ENCODE assay signal across 1 cellular context in the genomic region with DNA sequence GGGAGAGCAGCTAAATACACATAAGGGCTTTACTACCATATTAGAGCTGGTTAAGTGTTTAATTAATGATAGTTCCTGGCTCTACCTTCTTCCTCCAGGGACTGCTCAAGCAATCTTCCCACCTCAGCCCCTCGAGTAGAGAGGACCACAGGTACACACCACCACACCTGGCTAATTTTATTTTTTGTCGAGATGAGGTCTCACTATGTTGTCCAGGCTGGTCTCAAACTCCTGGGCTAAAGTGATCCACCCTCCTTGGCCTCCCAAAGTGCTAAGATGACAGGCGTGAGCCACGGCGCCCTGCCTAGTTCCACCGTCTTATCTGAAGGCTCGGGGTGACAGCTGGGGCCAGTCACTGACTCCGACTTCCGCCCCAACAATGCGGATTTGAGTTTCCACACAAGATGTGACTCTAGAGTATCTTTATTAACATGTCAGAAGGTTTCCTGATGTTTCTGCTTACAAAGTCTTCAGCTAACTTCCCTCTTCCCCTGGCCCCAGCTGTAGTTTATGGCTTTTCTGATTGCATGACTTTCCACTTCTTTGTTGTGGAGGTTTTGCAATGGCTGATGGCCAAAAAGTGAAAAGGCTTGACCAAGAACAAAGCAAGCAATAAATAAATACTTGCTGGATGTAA.
TF ChIP-seq lines count a peak whose summit lies in the region.

No MANE protein-coding gene starts in this region.

TF ChIP-seq in SK-N-SH, 30 proteins besides CTCF, POLR2A, EP300 and RAD21:
- TF ChIP-seq YY1 (IDR thresholded peaks at IDR 0.05; ENCODE audit: low read depth) = no peak
- no peak for TF ChIP-seq GABPA (IDR thresholded peaks at IDR 0.05; ENCODE audit: low read depth)
- TF ChIP-seq ELF1 (IDR thresholded peaks at IDR 0.05) = no peak
- no peak for TF ChIP-seq GATA2 (CRISPR knock-in tag; IDR thresholded peaks at IDR 0.05)
- TF ChIP-seq, protein P1, sequence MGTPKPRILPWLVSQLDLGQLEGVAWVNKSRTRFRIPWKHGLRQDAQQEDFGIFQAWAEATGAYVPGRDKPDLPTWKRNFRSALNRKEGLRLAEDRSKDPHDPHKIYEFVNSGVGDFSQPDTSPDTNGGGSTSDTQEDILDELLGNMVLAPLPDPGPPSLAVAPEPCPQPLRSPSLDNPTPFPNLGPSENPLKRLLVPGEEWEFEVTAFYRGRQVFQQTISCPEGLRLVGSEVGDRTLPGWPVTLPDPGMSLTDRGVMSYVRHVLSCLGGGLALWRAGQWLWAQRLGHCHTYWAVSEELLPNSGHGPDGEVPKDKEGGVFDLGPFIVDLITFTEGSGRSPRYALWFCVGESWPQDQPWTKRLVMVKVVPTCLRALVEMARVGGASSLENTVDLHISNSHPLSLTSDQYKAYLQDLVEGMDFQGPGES (IDR thresholded peaks at IDR 0.05; ENCODE audit: low read depth, low read length) = no peak
- TF ChIP-seq, protein P2, sequence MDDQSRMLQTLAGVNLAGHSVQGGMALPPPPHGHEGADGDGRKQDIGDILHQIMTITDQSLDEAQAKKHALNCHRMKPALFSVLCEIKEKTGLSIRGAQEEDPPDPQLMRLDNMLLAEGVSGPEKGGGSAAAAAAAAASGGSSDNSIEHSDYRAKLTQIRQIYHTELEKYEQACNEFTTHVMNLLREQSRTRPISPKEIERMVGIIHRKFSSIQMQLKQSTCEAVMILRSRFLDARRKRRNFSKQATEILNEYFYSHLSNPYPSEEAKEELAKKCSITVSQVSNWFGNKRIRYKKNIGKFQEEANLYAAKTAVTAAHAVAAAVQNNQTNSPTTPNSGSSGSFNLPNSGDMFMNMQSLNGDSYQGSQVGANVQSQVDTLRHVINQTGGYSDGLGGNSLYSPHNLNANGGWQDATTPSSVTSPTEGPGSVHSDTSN (IDR thresholded peaks at IDR 0.05) = no peak
- TF ChIP-seq CHD2 (IDR thresholded peaks at IDR 0.05; ENCODE audit: low read length, partially characterized antibody) = no peak
- TF ChIP-seq MXI1 (IDR thresholded peaks at IDR 0.05; ENCODE audit: low read depth, low read length) = no peak
- no peak for TF ChIP-seq SIN3A (IDR thresholded peaks at IDR 0.05; ENCODE audit: borderline replicate concordance, low read depth, low read length)
- no peak for TF ChIP-seq NFIC (IDR thresholded peaks at IDR 0.05; ENCODE audit: borderline replicate concordance)
- TF ChIP-seq POLR2AphosphoS5 (IDR thresholded peaks at IDR 0.05; ENCODE audit: low read depth, low read length) = no peak
- TF ChIP-seq, protein P3, sequence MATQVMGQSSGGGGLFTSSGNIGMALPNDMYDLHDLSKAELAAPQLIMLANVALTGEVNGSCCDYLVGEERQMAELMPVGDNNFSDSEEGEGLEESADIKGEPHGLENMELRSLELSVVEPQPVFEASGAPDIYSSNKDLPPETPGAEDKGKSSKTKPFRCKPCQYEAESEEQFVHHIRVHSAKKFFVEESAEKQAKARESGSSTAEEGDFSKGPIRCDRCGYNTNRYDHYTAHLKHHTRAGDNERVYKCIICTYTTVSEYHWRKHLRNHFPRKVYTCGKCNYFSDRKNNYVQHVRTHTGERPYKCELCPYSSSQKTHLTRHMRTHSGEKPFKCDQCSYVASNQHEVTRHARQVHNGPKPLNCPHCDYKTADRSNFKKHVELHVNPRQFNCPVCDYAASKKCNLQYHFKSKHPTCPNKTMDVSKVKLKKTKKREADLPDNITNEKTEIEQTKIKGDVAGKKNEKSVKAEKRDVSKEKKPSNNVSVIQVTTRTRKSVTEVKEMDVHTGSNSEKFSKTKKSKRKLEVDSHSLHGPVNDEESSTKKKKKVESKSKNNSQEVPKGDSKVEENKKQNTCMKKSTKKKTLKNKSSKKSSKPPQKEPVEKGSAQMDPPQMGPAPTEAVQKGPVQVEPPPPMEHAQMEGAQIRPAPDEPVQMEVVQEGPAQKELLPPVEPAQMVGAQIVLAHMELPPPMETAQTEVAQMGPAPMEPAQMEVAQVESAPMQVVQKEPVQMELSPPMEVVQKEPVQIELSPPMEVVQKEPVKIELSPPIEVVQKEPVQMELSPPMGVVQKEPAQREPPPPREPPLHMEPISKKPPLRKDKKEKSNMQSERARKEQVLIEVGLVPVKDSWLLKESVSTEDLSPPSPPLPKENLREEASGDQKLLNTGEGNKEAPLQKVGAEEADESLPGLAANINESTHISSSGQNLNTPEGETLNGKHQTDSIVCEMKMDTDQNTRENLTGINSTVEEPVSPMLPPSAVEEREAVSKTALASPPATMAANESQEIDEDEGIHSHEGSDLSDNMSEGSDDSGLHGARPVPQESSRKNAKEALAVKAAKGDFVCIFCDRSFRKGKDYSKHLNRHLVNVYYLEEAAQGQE (IDR thresholded peaks at IDR 0.05; ENCODE audit: low read depth, low read length) = no peak
